8 cellular contexts compared by ENCODE assay signal in genomic region chr10:120824864-120825263, GRCh38. TPM values are rescaled to one million over a fixed set of nuclear protein-coding genes. Genes with fewer than 3 reads are reported as not detected.
DNase-seq lines count a peak whose midpoint lies in the region; ATAC-seq, FAIRE-seq and TF ChIP-seq lines count a peak whose summit lies in the region.

No MANE protein-coding gene starts in this region.

- FAIRE-seq in bronchial epithelial cell (lab: Jason Lieb, UNC): no peak

- no peak overlapping the region for H3K14ac ChIP-seq in trophoblast cell (ENCODE audit: low read length)

- intact Hi-C loops in activated CD8-positive, alpha-beta T cell treated with anti-CD3 and anti-CD28 coated beads for 36 hours (cut with micrococcal nuclease): no loop called here

- no peaks in the 10 kb centered on the region for H3K79me1 ChIP-seq in trophoblast cell (ENCODE audit: low read length)

- no peak overlapping the region for H4K12ac ChIP-seq in trophoblast cell (ENCODE audit: low read depth, low read length)

- no peak overlapping the region for H3K27ac ChIP-seq in trophoblast cell (ENCODE audit: low read depth, low read length)

- H2AK5ac ChIP-seq in trophoblast cell (ENCODE audit: low read length): no peak overlapping the region

- no peaks in the 10 kb centered on the region for H3K9me3 ChIP-seq in trophoblast cell (ENCODE audit: insufficient read depth, low read depth, low read length)

- no peak overlapping the region for H3K4me2 ChIP-seq in trophoblast cell (ENCODE audit: low read length)

- no peak overlapping the region for H3K18ac ChIP-seq in trophoblast cell (ENCODE audit: low read length)

- CTCF ChIA-PET in activated CD8-positive, alpha-beta T cell treated with anti-CD3 and anti-CD28 coated beads for 36 hours (lab: Charles Lee): interaction anchor here (1.0 to 1.3 kb wide), 2 partner anchors 8 to 34 kb away, joined by 3 read pairs; no protein-coding TSS in a partner anchor
- CTCF ChIA-PET in activated CD8-positive, alpha-beta T cell treated with anti-CD3 and anti-CD28 coated beads, Interleukin-2, amount 10 ng/mL, durations not matched to agents 7 days and 5 days (lab: Charles Lee): no interaction called here

- H3K23ac ChIP-seq in trophoblast cell (ENCODE audit: low read length): no peak overlapping the region

- no peak overlapping the region for H3K4ac ChIP-seq in trophoblast cell (ENCODE audit: low read depth, low read length)

- ATAC-seq in activated CD8-positive, alpha-beta T cell treated with anti-CD3 and anti-CD28 coated beads for 36 hours: no peak
- ATAC-seq in activated CD8-positive, alpha-beta T cell treated with anti-CD3 and anti-CD28 coated beads, Interleukin-2, amount 10 ng/mL, durations not matched to agents 7 days and 5 days: no peak
- ATAC-seq in HG02885 (IDR thresholded peaks at IDR 0.05; ENCODE audit: poor library complexity, unreplicated experiment): no peak

- H3K27me3 Mint-ChIP-seq in activated CD8-positive, alpha-beta T cell treated with anti-CD3 and anti-CD28 coated beads for 36 hours: peaks cover 6% of the 10 kb centered on the region
- peaks cover 3% of the 10 kb centered on the region for H3K27me3 Mint-ChIP-seq in activated CD8-positive, alpha-beta T cell treated with anti-CD3 and anti-CD28 coated beads, Interleukin-2, amount 10 ng/mL, durations not matched to agents 7 days and 5 days (ENCODE audit: low read depth)

- H3K27me3 ChIP-seq in bronchial epithelial cell (ENCODE audit: control insufficient read depth, insufficient read depth, low read length): no peaks in the 10 kb centered on the region
- H3K27me3 ChIP-seq in trophoblast cell (ENCODE audit: insufficient read depth, low read length): no peaks in the 10 kb centered on the region

- no peaks in the 10 kb centered on the region for H3K4me1 ChIP-seq in trophoblast cell (ENCODE audit: control insufficient read depth in 1 of 2, insufficient read depth in 2 of 2, low read length in 2 of 2)

- no peak overlapping the region for H4K91ac ChIP-seq in trophoblast cell (ENCODE audit: low read depth, low read length)

- no peak overlapping the region for H3K9ac ChIP-seq in trophoblast cell (ENCODE audit: low read length)

- peak; percentile 42 for TF ChIP-seq CTCF in activated CD8-positive, alpha-beta T cell treated with anti-CD3 and anti-CD28 coated beads for 36 hours (IDR thresholded peaks at IDR 0.05)
- TF ChIP-seq CTCF in bronchial epithelial cell (IDR thresholded peaks at IDR 0.05; ENCODE audit: insufficient read depth, low read length, severe bottlenecking): peak; percentile 73

- H3K27ac Mint-ChIP-seq in activated CD8-positive, alpha-beta T cell treated with anti-CD3 and anti-CD28 coated beads for 36 hours: no peak overlapping the region
- no peak overlapping the region for H3K27ac Mint-ChIP-seq in activated CD8-positive, alpha-beta T cell treated with anti-CD3 and anti-CD28 coated beads, Interleukin-2, amount 10 ng/mL, durations not matched to agents 7 days and 5 days

- H2BK120ac ChIP-seq in trophoblast cell (ENCODE audit: insufficient read depth, low read length, poor library complexity): no peak overlapping the region

- H3K36me3 Mint-ChIP-seq in activated CD8-positive, alpha-beta T cell treated with anti-CD3 and anti-CD28 coated beads for 36 hours (ENCODE audit: low read depth): no peaks in the 10 kb centered on the region
- no peaks in the 10 kb centered on the region for H3K36me3 Mint-ChIP-seq in activated CD8-positive, alpha-beta T cell treated with anti-CD3 and anti-CD28 coated beads, Interleukin-2, amount 10 ng/mL, durations not matched to agents 7 days and 5 days (ENCODE audit: low read depth)

- H3K36me3 ChIP-seq in bronchial epithelial cell (ENCODE audit: control insufficient read depth, insufficient read depth, low read length) (no peaks in the 10 kb centered on the region), trophoblast cell (ENCODE audit: control insufficient read depth in 1 of 2, insufficient read depth in 2 of 2, low read length in 2 of 2) (no peaks in the 10 kb centered on the region)

- peak; percentile 24 for DNase-seq in activated CD8-positive, alpha-beta T cell treated with anti-CD3 and anti-CD28 coated beads for 36 hours
- DNase-seq in activated CD8-positive, alpha-beta T cell treated with anti-CD3 and anti-CD28 coated beads, Interleukin-2, amount 10 ng/mL, durations not matched to agents 7 days and 5 days: no peak
- DNase-seq in NCI-H446 (lab: John Stamatoyannopoulos, UW) (peak; percentile 46 to 73), bronchial epithelial cell (ENCODE audit: low read depth) (peak; percentile 35), trophoblast cell (peak; percentile 7 to 66), GOT3 (lab: John Stamatoyannopoulos, UW) (no peak), cerebellum (ENCODE audit: low spot score) (no peak)

- H2BK5ac ChIP-seq in trophoblast cell (ENCODE audit: low read depth, low read length, poor library complexity): no peak overlapping the region

- H3K4me3 ChIP-seq in bronchial epithelial cell (ENCODE audit: low read depth, low read length): no peak overlapping the region
- H3K4me3 ChIP-seq in trophoblast cell (ENCODE audit: low read depth, low read length): no peak overlapping the region

- no peak overlapping the region for H2BK12ac ChIP-seq in trophoblast cell (ENCODE audit: low read length)

- no peaks in the 10 kb centered on the region for H3K4me1 Mint-ChIP-seq in activated CD8-positive, alpha-beta T cell treated with anti-CD3 and anti-CD28 coated beads for 36 hours (ENCODE audit: low read depth)
- H3K4me1 Mint-ChIP-seq in activated CD8-positive, alpha-beta T cell treated with anti-CD3 and anti-CD28 coated beads, Interleukin-2, amount 10 ng/mL, durations not matched to agents 7 days and 5 days (ENCODE audit: low read depth): no peaks in the 10 kb centered on the region

- WGBS in trophoblast cell (ENCODE audit: extremely low coverage, insufficient coverage, insufficient read length): no CpG with 5 or more reads among the region's 10 CpGs

- no peak overlapping the region for H2AFZ ChIP-seq in trophoblast cell (ENCODE audit: insufficient read depth, low read length, poor library complexity)

- POLR2A ChIA-PET in activated CD8-positive, alpha-beta T cell treated with anti-CD3 and anti-CD28 coated beads for 36 hours (lab: Charles Lee): no interaction called here
- POLR2A ChIA-PET in activated CD8-positive, alpha-beta T cell treated with anti-CD3 and anti-CD28 coated beads, Interleukin-2, amount 10 ng/mL, durations not matched to agents 7 days and 5 days (lab: Charles Lee): no interaction called here

- H3K4me3 Mint-ChIP-seq in activated CD8-positive, alpha-beta T cell treated with anti-CD3 and anti-CD28 coated beads for 36 hours: no peak overlapping the region
- H3K4me3 Mint-ChIP-seq in activated CD8-positive, alpha-beta T cell treated with anti-CD3 and anti-CD28 coated beads, Interleukin-2, amount 10 ng/mL, durations not matched to agents 7 days and 5 days: no peak overlapping the region

- H3K79me2 ChIP-seq in trophoblast cell (ENCODE audit: control insufficient read depth, insufficient read depth, low read length, poor library complexity): no peaks in the 10 kb centered on the region

- H4K8ac ChIP-seq in trophoblast cell (ENCODE audit: low read depth, low read length): no peak overlapping the region

- H3K9me3 Mint-ChIP-seq in activated CD8-positive, alpha-beta T cell treated with anti-CD3 and anti-CD28 coated beads for 36 hours: no peaks in the 10 kb centered on the region
- H3K9me3 Mint-ChIP-seq in activated CD8-positive, alpha-beta T cell treated with anti-CD3 and anti-CD28 coated beads, Interleukin-2, amount 10 ng/mL, durations not matched to agents 7 days and 5 days (ENCODE audit: insufficient read depth): no peaks in the 10 kb centered on the region

RNA-seq across cellular contexts. Expression of gene WDR11, which starts 26.3 kb away (rescaled TPM):
- total RNA-seq in activated CD8-positive, alpha-beta T cell treated with anti-CD3 and anti-CD28 coated beads for 36 hours: 10 to 100 TPM; 33.9 to 36.0 TPM
- total RNA-seq in activated CD8-positive, alpha-beta T cell treated with anti-CD3 and anti-CD28 coated beads, Interleukin-2, amount 10 ng/mL, durations not matched to agents 7 days and 5 days: 10 to 100 TPM; 35.6 to 37.8 TPM
- total RNA-seq in bronchial epithelial cell: 60.8 and 64.9 TPM in 2 replicates
- polyA plus RNA-seq in trophoblast cell (2013): 35.3 and 36.0 TPM in 2 replicates
- 96.1 TPM for total RNA-seq in cerebellum

Comparison
In these comparisons a context has a peak if more than half of its experiments do, and no peak if none do; other contexts are left out.
1. DNase-seq: peak in activated CD8-positive, alpha-beta T cell treated with anti-CD3 and anti-CD28 coated beads for 36 hours (single experiment), NCI-H446 (2 of 2), bronchial epithelial cell (single experiment) and trophoblast cell (2 of 2); none in activated CD8-positive, alpha-beta T cell treated with anti-CD3 and anti-CD28 coated beads, Interleukin-2, amount 10 ng/mL, durations not matched to agents 7 days and 5 days (single experiment), GOT3 (single experiment) and cerebellum (single experiment).